1 cellular context compared by ENCODE assay signal in the genomic region with DNA sequence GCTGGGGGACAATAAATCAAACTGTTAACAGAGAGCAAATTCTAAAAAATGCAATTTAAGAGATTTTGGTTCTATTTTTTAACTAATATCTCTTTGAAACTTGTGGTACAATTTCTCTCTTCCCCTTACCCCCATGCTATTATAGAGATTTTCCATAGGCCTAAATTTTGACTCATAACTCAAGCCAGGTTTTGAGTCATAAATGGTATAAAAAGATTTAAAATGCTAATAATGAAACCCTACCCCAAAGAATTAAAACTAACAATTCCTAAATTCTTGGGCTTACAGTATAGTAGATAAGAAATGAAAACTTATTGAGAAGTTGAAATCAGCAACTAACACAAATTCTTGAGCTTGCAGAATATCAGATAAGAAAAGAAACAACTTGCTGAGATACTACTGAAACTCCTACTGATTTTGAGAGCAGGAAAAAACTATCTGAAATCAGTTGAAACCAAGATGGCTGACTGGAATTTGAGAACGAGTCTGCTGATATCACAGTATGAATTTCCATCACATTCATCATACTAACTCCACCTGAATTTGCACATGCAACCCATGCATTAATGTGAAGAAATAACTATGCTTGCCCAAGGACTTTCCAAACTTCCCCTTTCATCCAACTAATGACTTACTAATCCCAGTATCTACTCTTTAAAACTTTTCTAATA.
TF ChIP-seq lines count a peak whose summit lies in the region.

No MANE protein-coding gene starts in this region.

TF ChIP-seq in GM12878, 131 proteins besides CTCF, POLR2A, EP300 and RAD21 (continued from another document and continues in another):
- TF ChIP-seq, protein P1, sequence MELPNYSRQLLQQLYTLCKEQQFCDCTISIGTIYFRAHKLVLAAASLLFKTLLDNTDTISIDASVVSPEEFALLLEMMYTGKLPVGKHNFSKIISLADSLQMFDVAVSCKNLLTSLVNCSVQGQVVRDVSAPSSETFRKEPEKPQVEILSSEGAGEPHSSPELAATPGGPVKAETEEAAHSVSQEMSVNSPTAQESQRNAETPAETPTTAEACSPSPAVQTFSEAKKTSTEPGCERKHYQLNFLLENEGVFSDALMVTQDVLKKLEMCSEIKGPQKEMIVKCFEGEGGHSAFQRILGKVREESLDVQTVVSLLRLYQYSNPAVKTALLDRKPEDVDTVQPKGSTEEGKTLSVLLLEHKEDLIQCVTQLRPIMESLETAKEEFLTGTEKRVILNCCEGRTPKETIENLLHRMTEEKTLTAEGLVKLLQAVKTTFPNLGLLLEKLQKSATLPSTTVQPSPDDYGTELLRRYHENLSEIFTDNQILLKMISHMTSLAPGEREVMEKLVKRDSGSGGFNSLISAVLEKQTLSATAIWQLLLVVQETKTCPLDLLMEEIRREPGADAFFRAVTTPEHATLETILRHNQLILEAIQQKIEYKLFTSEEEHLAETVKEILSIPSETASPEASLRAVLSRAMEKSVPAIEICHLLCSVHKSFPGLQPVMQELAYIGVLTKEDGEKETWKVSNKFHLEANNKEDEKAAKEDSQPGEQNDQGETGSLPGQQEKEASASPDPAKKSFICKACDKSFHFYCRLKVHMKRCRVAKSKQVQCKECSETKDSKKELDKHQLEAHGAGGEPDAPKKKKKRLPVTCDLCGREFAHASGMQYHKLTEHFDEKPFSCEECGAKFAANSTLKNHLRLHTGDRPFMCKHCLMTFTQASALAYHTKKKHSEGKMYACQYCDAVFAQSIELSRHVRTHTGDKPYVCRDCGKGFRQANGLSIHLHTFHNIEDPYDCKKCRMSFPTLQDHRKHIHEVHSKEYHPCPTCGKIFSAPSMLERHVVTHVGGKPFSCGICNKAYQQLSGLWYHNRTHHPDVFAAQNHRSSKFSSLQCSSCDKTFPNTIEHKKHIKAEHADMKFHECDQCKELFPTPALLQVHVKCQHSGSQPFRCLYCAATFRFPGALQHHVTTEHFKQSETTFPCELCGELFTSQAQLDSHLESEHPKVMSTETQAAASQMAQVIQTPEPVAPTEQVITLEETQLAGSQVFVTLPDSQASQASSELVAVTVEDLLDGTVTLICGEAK (IDR thresholded peaks at IDR 0.05; ENCODE audit: borderline replicate concordance): no peak
- TF ChIP-seq TBL1XR1 (IDR thresholded peaks at IDR 0.05; ENCODE audit: low read depth, low read length) (no peak), TARDBP (IDR thresholded peaks at IDR 0.05; ENCODE audit: borderline replicate concordance) (no peak), DPF2 (IDR thresholded peaks at IDR 0.05) (0 out of 2 replicates have a peak, but pooled peaks have one; percentile 40), SMC3 (IDR thresholded peaks at IDR 0.05; ENCODE audit: borderline replicate concordance, low read length) (no peak), YY1 (IDR thresholded peaks at IDR 0.05; ENCODE audit: low read depth, low read length) (peak; percentile 87; the same call in 1 of the 2 replicates), FOS (IDR thresholded peaks at IDR 0.05; ENCODE audit: borderline replicate concordance, extremely low read depth, insufficient read length) (no peak), RFX5 (IDR thresholded peaks at IDR 0.05; ENCODE audit: low read depth, low read length) (no peak), ZNF207 (IDR thresholded peaks at IDR 0.05; ENCODE audit: borderline replicate concordance) (no peak), SUZ12 (IDR thresholded peaks at IDR 0.05; ENCODE audit: unreplicated experiment) (no peak), TCF7 (IDR thresholded peaks at IDR 0.05; ENCODE audit: borderline replicate concordance) (peak; percentile 49; the same call in 1 of the 2 replicates), MTA2 (IDR thresholded peaks at IDR 0.05; ENCODE audit: low read depth) (peak; percentile 68), JUND (IDR thresholded peaks at IDR 0.05; ENCODE audit: low read depth, low read length) (no peak), PML (IDR thresholded peaks at IDR 0.05; ENCODE audit: low read length) (peak; percentile 64; the same call in 1 of the 2 replicates), IKZF1 (conservative IDR thresholded peaks at IDR 0.05) (peak; percentile 52), TCF3 (IDR thresholded peaks at IDR 0.05; ENCODE audit: borderline replicate concordance, insufficient read depth, low read depth, low read length) (no peak), FOXM1 (IDR thresholded peaks at IDR 0.05; ENCODE audit: low read depth, low read length) (peak; percentile 95), IRF4 (IDR thresholded peaks at IDR 0.05; ENCODE audit: low read depth, low read length) (peak; percentile 66; the same call in 1 of the 2 replicates), IKZF2 (IDR thresholded peaks at IDR 0.05) (peak; percentile 69 to 76), CREM (IDR thresholded peaks at IDR 0.05; ENCODE audit: low read depth) (peak; percentile 84), BCL11A (IDR thresholded peaks at IDR 0.05; ENCODE audit: low read depth, low read length) (peak; percentile 84; the same call in 1 of the 2 replicates), POLR2AphosphoS2 (IDR thresholded peaks at IDR 0.05; ENCODE audit: low read depth, low read length) (no peak), ZBED1 (IDR thresholded peaks at IDR 0.05; ENCODE audit: borderline replicate concordance) (peak; percentile 70; the same call in 1 of the 2 replicates), CHD4 (IDR thresholded peaks at IDR 0.05) (no peak), GABPA (IDR thresholded peaks at IDR 0.05; ENCODE audit: low read depth) (peak; percentile 76), SMARCA5 (IDR thresholded peaks at IDR 0.05) (no peak), CBX5 (IDR thresholded peaks at IDR 0.05; ENCODE audit: low read depth) (peak; percentile 67; the same call in 1 of the 2 replicates), HCFC1 (IDR thresholded peaks at IDR 0.05; ENCODE audit: low read length) (no peak), PAX5 (IDR thresholded peaks at IDR 0.05; ENCODE audit: borderline replicate concordance, low read depth, low read length) (no peak)
- TF ChIP-seq, protein P2, sequence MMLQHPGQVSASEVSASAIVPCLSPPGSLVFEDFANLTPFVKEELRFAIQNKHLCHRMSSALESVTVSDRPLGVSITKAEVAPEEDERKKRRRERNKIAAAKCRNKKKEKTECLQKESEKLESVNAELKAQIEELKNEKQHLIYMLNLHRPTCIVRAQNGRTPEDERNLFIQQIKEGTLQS (IDR thresholded peaks at IDR 0.05; ENCODE audit: borderline replicate concordance, extremely low read depth, low read depth, low read length): no peak
- TF ChIP-seq, protein P3, sequence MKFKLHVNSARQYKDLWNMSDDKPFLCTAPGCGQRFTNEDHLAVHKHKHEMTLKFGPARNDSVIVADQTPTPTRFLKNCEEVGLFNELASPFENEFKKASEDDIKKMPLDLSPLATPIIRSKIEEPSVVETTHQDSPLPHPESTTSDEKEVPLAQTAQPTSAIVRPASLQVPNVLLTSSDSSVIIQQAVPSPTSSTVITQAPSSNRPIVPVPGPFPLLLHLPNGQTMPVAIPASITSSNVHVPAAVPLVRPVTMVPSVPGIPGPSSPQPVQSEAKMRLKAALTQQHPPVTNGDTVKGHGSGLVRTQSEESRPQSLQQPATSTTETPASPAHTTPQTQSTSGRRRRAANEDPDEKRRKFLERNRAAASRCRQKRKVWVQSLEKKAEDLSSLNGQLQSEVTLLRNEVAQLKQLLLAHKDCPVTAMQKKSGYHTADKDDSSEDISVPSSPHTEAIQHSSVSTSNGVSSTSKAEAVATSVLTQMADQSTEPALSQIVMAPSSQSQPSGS (IDR thresholded peaks at IDR 0.05; ENCODE audit: low read length): peak; percentile 93
- TF ChIP-seq, protein P4, sequence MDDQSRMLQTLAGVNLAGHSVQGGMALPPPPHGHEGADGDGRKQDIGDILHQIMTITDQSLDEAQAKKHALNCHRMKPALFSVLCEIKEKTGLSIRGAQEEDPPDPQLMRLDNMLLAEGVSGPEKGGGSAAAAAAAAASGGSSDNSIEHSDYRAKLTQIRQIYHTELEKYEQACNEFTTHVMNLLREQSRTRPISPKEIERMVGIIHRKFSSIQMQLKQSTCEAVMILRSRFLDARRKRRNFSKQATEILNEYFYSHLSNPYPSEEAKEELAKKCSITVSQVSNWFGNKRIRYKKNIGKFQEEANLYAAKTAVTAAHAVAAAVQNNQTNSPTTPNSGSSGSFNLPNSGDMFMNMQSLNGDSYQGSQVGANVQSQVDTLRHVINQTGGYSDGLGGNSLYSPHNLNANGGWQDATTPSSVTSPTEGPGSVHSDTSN (IDR thresholded peaks at IDR 0.05; ENCODE audit: insufficient replicate concordance, low read depth, low read length): no peak
- TF ChIP-seq, protein P5, sequence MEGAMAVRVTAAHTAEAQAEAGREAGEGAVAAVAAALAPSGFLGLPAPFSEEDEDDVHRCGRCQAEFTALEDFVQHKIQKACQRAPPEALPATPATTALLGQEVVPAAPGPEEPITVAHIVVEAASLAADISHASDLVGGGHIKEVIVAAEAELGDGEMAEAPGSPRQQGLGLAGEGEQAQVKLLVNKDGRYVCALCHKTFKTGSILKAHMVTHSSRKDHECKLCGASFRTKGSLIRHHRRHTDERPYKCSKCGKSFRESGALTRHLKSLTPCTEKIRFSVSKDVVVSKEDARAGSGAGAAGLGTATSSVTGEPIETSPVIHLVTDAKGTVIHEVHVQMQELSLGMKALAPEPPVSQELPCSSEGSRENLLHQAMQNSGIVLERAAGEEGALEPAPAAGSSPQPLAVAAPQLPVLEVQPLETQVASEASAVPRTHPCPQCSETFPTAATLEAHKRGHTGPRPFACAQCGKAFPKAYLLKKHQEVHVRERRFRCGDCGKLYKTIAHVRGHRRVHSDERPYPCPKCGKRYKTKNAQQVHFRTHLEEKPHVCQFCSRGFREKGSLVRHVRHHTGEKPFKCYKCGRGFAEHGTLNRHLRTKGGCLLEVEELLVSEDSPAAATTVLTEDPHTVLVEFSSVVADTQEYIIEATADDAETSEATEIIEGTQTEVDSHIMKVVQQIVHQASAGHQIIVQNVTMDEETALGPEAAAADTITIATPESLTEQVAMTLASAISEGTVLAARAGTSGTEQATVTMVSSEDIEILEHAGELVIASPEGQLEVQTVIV (IDR thresholded peaks at IDR 0.05; ENCODE audit: borderline replicate concordance, partially characterized antibody): no peak
- TF ChIP-seq, protein P6, sequence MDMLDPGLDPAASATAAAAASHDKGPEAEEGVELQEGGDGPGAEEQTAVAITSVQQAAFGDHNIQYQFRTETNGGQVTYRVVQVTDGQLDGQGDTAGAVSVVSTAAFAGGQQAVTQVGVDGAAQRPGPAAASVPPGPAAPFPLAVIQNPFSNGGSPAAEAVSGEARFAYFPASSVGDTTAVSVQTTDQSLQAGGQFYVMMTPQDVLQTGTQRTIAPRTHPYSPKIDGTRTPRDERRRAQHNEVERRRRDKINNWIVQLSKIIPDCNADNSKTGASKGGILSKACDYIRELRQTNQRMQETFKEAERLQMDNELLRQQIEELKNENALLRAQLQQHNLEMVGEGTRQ (IDR thresholded peaks at IDR 0.05; ENCODE audit: borderline replicate concordance, low read depth, low read length): no peak
- TF ChIP-seq, protein P7, sequence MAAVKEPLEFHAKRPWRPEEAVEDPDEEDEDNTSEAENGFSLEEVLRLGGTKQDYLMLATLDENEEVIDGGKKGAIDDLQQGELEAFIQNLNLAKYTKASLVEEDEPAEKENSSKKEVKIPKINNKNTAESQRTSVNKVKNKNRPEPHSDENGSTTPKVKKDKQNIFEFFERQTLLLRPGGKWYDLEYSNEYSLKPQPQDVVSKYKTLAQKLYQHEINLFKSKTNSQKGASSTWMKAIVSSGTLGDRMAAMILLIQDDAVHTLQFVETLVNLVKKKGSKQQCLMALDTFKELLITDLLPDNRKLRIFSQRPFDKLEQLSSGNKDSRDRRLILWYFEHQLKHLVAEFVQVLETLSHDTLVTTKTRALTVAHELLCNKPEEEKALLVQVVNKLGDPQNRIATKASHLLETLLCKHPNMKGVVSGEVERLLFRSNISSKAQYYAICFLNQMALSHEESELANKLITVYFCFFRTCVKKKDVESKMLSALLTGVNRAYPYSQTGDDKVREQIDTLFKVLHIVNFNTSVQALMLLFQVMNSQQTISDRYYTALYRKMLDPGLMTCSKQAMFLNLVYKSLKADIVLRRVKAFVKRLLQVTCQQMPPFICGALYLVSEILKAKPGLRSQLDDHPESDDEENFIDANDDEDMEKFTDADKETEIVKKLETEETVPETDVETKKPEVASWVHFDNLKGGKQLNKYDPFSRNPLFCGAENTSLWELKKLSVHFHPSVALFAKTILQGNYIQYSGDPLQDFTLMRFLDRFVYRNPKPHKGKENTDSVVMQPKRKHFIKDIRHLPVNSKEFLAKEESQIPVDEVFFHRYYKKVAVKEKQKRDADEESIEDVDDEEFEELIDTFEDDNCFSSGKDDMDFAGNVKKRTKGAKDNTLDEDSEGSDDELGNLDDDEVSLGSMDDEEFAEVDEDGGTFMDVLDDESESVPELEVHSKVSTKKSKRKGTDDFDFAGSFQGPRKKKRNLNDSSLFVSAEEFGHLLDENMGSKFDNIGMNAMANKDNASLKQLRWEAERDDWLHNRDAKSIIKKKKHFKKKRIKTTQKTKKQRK (IDR thresholded peaks at IDR 0.05; ENCODE audit: low read depth, low read length): no peak
- TF ChIP-seq, protein P8, sequence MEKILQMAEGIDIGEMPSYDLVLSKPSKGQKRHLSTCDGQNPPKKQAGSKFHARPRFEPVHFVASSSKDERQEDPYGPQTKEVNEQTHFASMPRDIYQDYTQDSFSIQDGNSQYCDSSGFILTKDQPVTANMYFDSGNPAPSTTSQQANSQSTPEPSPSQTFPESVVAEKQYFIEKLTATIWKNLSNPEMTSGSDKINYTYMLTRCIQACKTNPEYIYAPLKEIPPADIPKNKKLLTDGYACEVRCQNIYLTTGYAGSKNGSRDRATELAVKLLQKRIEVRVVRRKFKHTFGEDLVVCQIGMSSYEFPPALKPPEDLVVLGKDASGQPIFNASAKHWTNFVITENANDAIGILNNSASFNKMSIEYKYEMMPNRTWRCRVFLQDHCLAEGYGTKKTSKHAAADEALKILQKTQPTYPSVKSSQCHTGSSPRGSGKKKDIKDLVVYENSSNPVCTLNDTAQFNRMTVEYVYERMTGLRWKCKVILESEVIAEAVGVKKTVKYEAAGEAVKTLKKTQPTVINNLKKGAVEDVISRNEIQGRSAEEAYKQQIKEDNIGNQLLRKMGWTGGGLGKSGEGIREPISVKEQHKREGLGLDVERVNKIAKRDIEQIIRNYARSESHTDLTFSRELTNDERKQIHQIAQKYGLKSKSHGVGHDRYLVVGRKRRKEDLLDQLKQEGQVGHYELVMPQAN (conservative IDR thresholded peaks at IDR 0.05): no peak
- TF ChIP-seq, protein P9, sequence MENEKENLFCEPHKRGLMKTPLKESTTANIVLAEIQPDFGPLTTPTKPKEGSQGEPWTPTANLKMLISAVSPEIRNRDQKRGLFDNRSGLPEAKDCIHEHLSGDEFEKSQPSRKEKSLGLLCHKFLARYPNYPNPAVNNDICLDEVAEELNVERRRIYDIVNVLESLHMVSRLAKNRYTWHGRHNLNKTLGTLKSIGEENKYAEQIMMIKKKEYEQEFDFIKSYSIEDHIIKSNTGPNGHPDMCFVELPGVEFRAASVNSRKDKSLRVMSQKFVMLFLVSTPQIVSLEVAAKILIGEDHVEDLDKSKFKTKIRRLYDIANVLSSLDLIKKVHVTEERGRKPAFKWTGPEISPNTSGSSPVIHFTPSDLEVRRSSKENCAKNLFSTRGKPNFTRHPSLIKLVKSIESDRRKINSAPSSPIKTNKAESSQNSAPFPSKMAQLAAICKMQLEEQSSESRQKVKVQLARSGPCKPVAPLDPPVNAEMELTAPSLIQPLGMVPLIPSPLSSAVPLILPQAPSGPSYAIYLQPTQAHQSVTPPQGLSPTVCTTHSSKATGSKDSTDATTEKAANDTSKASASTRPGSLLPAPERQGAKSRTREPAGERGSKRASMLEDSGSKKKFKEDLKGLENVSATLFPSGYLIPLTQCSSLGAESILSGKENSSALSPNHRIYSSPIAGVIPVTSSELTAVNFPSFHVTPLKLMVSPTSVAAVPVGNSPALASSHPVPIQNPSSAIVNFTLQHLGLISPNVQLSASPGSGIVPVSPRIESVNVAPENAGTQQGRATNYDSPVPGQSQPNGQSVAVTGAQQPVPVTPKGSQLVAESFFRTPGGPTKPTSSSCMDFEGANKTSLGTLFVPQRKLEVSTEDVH (IDR thresholded peaks at IDR 0.05; ENCODE audit: low read depth, partially characterized antibody): no peak
